Comparison of ENCODE assay signal across 8 cellular contexts in genomic region chr6:42021847-42022754, GRCh38. TPM values are rescaled to one million over a fixed set of nuclear protein-coding genes. Genes with fewer than 3 reads are reported as not detected.
DNase-seq lines count a peak whose midpoint lies in the region; ATAC-seq and TF ChIP-seq lines count a peak whose summit lies in the region.

No MANE protein-coding gene starts in this region.

- no peaks in the 10 kb centered on the region for H3K36me3 ChIP-seq in brain microvascular endothelial cell (replicated peaks)
- no peaks in the 10 kb centered on the region for H3K36me3 ChIP-seq in body of pancreas (replicated peaks in 1 of 2; ENCODE audit: insufficient read depth in 1 of 2, low read depth in 2 of 2)

- H3K27me3 ChIP-seq in brain microvascular endothelial cell (replicated peaks), result no peaks in the 10 kb centered on the region
- no peaks in the 10 kb centered on the region for H3K27me3 ChIP-seq in body of pancreas

- H3K27ac ChIP-seq in brain microvascular endothelial cell, result no peak overlapping the region
- no peak overlapping the region for H3K27ac ChIP-seq in body of pancreas

- ATAC-seq in GM21737 (IDR thresholded peaks at IDR 0.05; ENCODE audit: unreplicated experiment) (peak; percentile 35), esophagus mucosa (peak; percentile 41), body of pancreas (no peak)

- peak; percentile 35 for DNase-seq in activated CD4-positive, alpha-beta T cell treated with anti-CD3 and anti-CD28 coated beads for 1 hour
- peak; percentile 60 for DNase-seq in stimulated activated naive CD4-positive, alpha-beta T cell treated with Interleukin-2 at 50 U/mL for 16 hours (lab: John Stamatoyannopoulos, UW)
- DNase-seq in brain microvascular endothelial cell (no peak), NCI-H1436 (lab: John Stamatoyannopoulos, UW) (no peak), SIG-M5 (lab: John Stamatoyannopoulos, UW) (no peak), body of pancreas (no peak)

- TF ChIP-seq CTCF in brain microvascular endothelial cell (IDR thresholded peaks at IDR 0.05; ENCODE audit: low read depth, low read length, missing control alignments) (no peak), body of pancreas (IDR thresholded peaks at IDR 0.05) (no peak)

- 57 to 65% methylated on average over 11 to 12 of the region's 12 CpGs for WGBS in body of pancreas, 2 donors

- no peaks in the 10 kb centered on the region for H3K9me3 ChIP-seq in body of pancreas

- no peaks in the 10 kb centered on the region for H3K4me1 ChIP-seq in body of pancreas

- in situ Hi-C loops in brain microvascular endothelial cell (cut with HindIII; ENCODE audit: low pct_ligation_motif_present, low sequenced_read_pairs), result no loop called here

- intact Hi-C loops in body of pancreas (cut with DNase I), result no loop called here

- TF ChIP-seq POLR2A in body of pancreas (IDR thresholded peaks at IDR 0.05), result no peak

- H3K4me3 ChIP-seq in brain microvascular endothelial cell (ENCODE audit: low read depth, low read length), result no peak overlapping the region
- no peak overlapping the region for H3K4me3 ChIP-seq in body of pancreas

RNA-seq across cellular contexts. Expression of gene TAF8, which starts 28.2 kb away (rescaled TPM):
- total RNA-seq in esophagus mucosa (13.8 TPM), body of pancreas (10 to 100 TPM in 1 of 2 donors, 1 to 10 TPM in 1; 7.6 to 18.2 TPM)

Comparison
In these comparisons a context has a peak if more than half of its experiments do, and no peak if none do; other contexts are left out.
1. DNase-seq: peak in activated CD4-positive, alpha-beta T cell treated with anti-CD3 and anti-CD28 coated beads for 1 hour (single experiment) and stimulated activated naive CD4-positive, alpha-beta T cell treated with Interleukin-2 at 50 U/mL for 16 hours (single experiment); none in brain microvascular endothelial cell (single experiment), NCI-H1436 (single experiment), SIG-M5 (single experiment) and body of pancreas (0 of 4).